8 cellular contexts compared by ENCODE assay signal in the genomic region with DNA sequence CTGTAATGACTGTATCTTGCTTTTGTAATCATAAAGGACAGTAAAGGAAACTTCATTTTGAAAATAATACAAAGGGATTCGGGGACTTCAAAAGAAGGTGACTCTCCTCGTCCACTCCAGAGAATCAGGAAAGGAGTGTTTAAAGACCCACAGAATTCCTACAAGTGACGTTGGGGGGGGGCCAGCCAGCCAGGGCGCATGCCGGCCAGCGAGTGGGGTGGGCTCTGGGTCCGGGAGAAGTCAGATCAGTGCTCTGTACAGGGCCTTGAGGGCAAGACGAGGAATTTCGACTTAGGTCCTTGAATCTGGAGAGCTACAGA. TPM values are rescaled to one million over a fixed set of nuclear protein-coding genes. Genes with fewer than 3 reads are reported as not detected.
DNase-seq lines count a peak whose midpoint lies in the region; ATAC-seq, FAIRE-seq and TF ChIP-seq lines count a peak whose summit lies in the region.

No MANE protein-coding gene starts in this region.

- no peak for FAIRE-seq in GM19239 (lab: Jason Lieb, UNC)

- ATAC-seq in GM18873 (IDR thresholded peaks at IDR 0.05; ENCODE audit: low FRiP score, unreplicated experiment) (no peak), HG03108 (IDR thresholded peaks at IDR 0.05; ENCODE audit: unreplicated experiment) (no peak)

- H3K36me3 Mint-ChIP-seq in activated T-helper 1 cell treated with anti-CD3 and anti-CD28 coated beads, Interleukin-12 subunit alpha, Interleukin-12 subunit beta, Interleukin-2, Interleukin-4 antibody, amounts not matched to agents 30 ng/mL and 10 ng/mL and 1 ng/mL, durations not matched to agents 14 hours and 24 hours and 36 hours (ENCODE audit: low read depth), result no peaks in the 10 kb centered on the region

- peaks cover 36% of the 10 kb centered on the region for H3K4me1 Mint-ChIP-seq in activated T-helper 1 cell treated with anti-CD3 and anti-CD28 coated beads, Interleukin-12 subunit alpha, Interleukin-12 subunit beta, Interleukin-2, Interleukin-4 antibody, amounts not matched to agents 30 ng/mL and 10 ng/mL and 1 ng/mL, durations not matched to agents 14 hours and 24 hours and 36 hours (ENCODE audit: low read depth)

- H3K4me3 ChIP-seq in hepatocyte (no peak overlapping the region), skin epidermis (peak overlapping the region in 5 of 7 experiments; percentile 62 to 89 (median 87))

- intact Hi-C loops in activated T-helper 1 cell treated with anti-CD3 and anti-CD28 coated beads, Interleukin-12 subunit alpha, Interleukin-12 subunit beta, Interleukin-2, Interleukin-4 antibody, amounts not matched to agents 30 ng/mL and 10 ng/mL and 1 ng/mL, durations not matched to agents 14 hours and 24 hours and 36 hours (cut with micrococcal nuclease), result loop anchor here (1.0 to 10.0 kb wide), 4 partner anchors 32 to 214 kb away; no protein-coding TSS in a partner anchor

- H3K27ac ChIP-seq in hepatocyte (peak overlapping the region; percentile 93), skin epidermis (peak overlapping the region in 19 of 21 experiments; percentile 36 to 98 (median 95))

- H3K79me2 ChIP-seq in hepatocyte, result peaks cover 31% of the 10 kb centered on the region

- H4K20me1 ChIP-seq in hepatocyte (ENCODE audit: insufficient read depth, poor library complexity, severe bottlenecking), result no peaks in the 10 kb centered on the region

- H3K27ac Mint-ChIP-seq in activated T-helper 1 cell treated with anti-CD3 and anti-CD28 coated beads, Interleukin-12 subunit alpha, Interleukin-12 subunit beta, Interleukin-2, Interleukin-4 antibody, amounts not matched to agents 30 ng/mL and 10 ng/mL and 1 ng/mL, durations not matched to agents 14 hours and 24 hours and 36 hours, result peak overlapping the region; percentile 45

- TF ChIP-seq CTCF in GM20000 (IDR thresholded peaks at IDR 0.05; ENCODE audit: extremely low read depth, missing control alignments) (no peak), hepatocyte (IDR thresholded peaks at IDR 0.05; ENCODE audit: poor library complexity) (no peak)

- H3K36me3 ChIP-seq in hepatocyte (replicated peaks; ENCODE audit: insufficient read depth, low read depth), result no peaks in the 10 kb centered on the region

- peak overlapping the region; percentile 50 for H3K4me3 Mint-ChIP-seq in activated T-helper 1 cell treated with anti-CD3 and anti-CD28 coated beads, Interleukin-12 subunit alpha, Interleukin-12 subunit beta, Interleukin-2, Interleukin-4 antibody, amounts not matched to agents 30 ng/mL and 10 ng/mL and 1 ng/mL, durations not matched to agents 14 hours and 24 hours and 36 hours

- H3K9me3 Mint-ChIP-seq in activated T-helper 1 cell treated with anti-CD3 and anti-CD28 coated beads, Interleukin-12 subunit alpha, Interleukin-12 subunit beta, Interleukin-2, Interleukin-4 antibody, amounts not matched to agents 30 ng/mL and 10 ng/mL and 1 ng/mL, durations not matched to agents 14 hours and 24 hours and 36 hours, result no peaks in the 10 kb centered on the region

- peaks cover 27% of the 10 kb centered on the region for H3K27me3 Mint-ChIP-seq in activated T-helper 1 cell treated with anti-CD3 and anti-CD28 coated beads, Interleukin-12 subunit alpha, Interleukin-12 subunit beta, Interleukin-2, Interleukin-4 antibody, amounts not matched to agents 30 ng/mL and 10 ng/mL and 1 ng/mL, durations not matched to agents 14 hours and 24 hours and 36 hours (ENCODE audit: insufficient read depth)

- H3K9me3 ChIP-seq in hepatocyte (ENCODE audit: low read depth), result no peaks in the 10 kb centered on the region

- WGBS in hepatocyte (ENCODE audit: low lambda C conversion rate, missing lambda C conversion rate), result 37% methylated on average over 9 of the region's 9 CpGs

- peak; percentile 47 for DNase-seq in GM20000 (ENCODE audit: low spot score)
- DNase-seq in activated T-helper 1 cell treated with anti-CD3 and anti-CD28 coated beads, Interleukin-12 subunit alpha, Interleukin-12 subunit beta, Interleukin-2, Interleukin-4 antibody, amounts not matched to agents 30 ng/mL and 10 ng/mL and 1 ng/mL, durations not matched to agents 14 hours and 24 hours and 36 hours (ENCODE audit: low spot score), result no peak
- DNase-seq in hepatocyte (ENCODE audit: low spot score), result no peak
- DNase-seq in DMS114 treated with DMSO at 0.1 percent for 48 hours (lab: John Stamatoyannopoulos, UW; ENCODE audit: unreplicated experiment), result no peak
- DNase-seq in GM19239 (ENCODE audit: insufficient read length, low spot score), result no peak

- H3K9me2 ChIP-seq in hepatocyte (replicated peaks; ENCODE audit: insufficient read depth), result no peaks in the 10 kb centered on the region

- H3K4me2 ChIP-seq in hepatocyte, result peak overlapping the region; percentile 92

- H2AFZ ChIP-seq in hepatocyte, result no peak overlapping the region

- no peaks in the 10 kb centered on the region for H3K27me3 ChIP-seq in hepatocyte

- H3K4me1 ChIP-seq in hepatocyte (ENCODE audit: insufficient read depth), result peaks cover 48% of the 10 kb centered on the region

RNA-seq across cellular contexts. Expression of a gene that starts 1.0 kb away (rescaled TPM):
- 47.4 and 50.9 TPM in 2 replicates for total RNA-seq in activated T-helper 1 cell treated with anti-CD3 and anti-CD28 coated beads, Interleukin-12 subunit alpha, Interleukin-12 subunit beta, Interleukin-2, Interleukin-4 antibody, amounts not matched to agents 30 ng/mL and 10 ng/mL and 1 ng/mL, durations not matched to agents 14 hours and 24 hours and 36 hours
- total RNA-seq in hepatocyte, result 117 and 139 TPM in 2 replicates
- 166 and 188 TPM in 2 replicates for polyA plus RNA-seq in hepatocyte
